Comparison of ENCODE assay signal across 1 cellular context in the genomic region with DNA sequence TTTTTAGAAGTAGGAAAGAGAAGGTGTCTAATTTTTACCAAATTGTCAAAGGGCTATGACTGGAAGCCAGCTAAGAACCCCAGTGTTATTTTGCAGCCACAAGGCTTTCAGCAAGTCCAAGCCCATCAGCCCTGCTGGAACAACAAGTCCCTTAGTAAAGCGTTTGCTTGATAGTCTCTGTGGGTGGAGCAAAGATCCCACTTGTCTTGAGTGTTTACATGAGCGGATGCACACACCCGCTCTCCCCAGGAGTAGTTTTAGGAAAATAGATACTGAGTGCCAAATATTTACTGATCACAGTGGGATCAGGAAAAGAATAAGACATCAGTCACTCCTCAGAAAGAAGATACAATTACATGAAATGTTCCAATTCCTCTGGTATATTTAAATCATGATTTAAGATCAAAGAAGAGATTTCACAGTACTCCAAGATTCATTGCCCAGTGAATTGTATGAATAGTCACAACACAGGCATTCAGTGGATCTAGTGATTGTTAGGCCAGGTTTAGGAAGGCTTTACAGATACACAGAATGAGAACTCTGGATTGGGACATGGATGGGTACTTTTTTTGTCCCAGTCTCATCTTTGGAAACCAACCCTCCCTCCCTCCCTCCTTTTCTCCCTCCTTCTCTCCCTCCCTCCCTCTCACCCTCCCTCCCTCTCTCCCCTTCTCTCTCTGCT.
TF ChIP-seq lines count a peak whose summit lies in the region.

No MANE protein-coding gene starts in this region.

TF ChIP-seq in GM23338, 12 proteins besides CTCF, POLR2A, EP300 and RAD21 (continued from another document):
- TF ChIP-seq, protein P1, sequence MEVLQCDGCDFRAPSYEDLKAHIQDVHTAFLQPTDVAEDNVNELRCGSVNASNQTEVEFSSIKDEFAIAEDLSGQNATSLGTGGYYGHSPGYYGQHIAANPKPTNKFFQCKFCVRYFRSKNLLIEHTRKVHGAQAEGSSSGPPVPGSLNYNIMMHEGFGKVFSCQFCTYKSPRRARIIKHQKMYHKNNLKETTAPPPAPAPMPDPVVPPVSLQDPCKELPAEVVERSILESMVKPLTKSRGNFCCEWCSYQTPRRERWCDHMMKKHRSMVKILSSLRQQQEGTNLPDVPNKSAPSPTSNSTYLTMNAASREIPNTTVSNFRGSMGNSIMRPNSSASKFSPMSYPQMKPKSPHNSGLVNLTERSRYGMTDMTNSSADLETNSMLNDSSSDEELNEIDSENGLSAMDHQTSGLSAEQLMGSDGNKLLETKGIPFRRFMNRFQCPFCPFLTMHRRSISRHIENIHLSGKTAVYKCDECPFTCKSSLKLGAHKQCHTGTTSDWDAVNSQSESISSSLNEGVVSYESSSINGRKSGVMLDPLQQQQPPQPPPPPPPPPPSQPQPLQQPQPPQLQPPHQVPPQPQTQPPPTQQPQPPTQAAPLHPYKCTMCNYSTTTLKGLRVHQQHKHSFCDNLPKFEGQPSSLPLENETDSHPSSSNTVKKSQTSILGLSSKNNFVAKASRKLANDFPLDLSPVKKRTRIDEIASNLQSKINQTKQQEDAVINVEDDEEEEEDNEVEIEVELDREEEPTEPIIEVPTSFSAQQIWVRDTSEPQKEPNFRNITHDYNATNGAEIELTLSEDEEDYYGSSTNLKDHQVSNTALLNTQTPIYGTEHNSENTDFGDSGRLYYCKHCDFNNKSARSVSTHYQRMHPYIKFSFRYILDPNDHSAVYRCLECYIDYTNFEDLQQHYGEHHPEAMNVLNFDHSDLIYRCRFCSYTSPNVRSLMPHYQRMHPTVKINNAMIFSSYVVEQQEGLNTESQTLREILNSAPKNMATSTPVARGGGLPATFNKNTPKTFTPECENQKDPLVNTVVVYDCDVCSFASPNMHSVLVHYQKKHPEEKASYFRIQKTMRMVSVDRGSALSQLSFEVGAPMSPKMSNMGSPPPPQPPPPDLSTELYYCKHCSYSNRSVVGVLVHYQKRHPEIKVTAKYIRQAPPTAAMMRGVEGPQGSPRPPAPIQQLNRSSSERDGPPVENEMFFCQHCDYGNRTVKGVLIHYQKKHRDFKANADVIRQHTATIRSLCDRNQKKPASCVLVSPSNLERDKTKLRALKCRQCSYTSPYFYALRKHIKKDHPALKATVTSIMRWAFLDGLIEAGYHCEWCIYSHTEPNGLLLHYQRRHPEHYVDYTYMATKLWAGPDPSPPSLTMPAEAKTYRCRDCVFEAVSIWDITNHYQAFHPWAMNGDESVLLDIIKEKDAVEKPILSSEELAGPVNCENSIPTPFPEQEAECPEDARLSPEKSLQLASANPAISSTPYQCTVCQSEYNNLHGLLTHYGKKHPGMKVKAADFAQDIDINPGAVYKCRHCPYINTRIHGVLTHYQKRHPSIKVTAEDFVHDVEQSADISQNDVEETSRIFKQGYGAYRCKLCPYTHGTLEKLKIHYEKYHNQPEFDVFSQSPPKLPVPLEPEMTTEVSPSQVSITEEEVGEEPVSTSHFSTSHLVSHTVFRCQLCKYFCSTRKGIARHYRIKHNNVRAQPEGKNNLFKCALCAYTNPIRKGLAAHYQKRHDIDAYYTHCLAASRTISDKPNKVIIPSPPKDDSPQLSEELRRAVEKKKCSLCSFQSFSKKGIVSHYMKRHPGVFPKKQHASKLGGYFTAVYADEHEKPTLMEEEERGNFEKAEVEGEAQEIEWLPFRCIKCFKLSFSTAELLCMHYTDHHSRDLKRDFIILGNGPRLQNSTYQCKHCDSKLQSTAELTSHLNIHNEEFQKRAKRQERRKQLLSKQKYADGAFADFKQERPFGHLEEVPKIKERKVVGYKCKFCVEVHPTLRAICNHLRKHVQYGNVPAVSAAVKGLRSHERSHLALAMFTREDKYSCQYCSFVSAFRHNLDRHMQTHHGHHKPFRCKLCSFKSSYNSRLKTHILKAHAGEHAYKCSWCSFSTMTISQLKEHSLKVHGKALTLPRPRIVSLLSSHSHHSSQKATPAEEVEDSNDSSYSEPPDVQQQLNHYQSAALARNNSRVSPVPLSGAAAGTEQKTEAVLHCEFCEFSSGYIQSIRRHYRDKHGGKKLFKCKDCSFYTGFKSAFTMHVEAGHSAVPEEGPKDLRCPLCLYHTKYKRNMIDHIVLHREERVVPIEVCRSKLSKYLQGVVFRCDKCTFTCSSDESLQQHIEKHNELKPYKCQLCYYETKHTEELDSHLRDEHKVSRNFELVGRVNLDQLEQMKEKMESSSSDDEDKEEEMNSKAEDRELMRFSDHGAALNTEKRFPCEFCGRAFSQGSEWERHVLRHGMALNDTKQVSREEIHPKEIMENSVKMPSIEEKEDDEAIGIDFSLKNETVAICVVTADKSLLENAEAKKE (CRISPR knock-in tag; IDR thresholded peaks at IDR 0.05): no peak
- no peak for TF ChIP-seq REST (IDR thresholded peaks at IDR 0.05; ENCODE audit: unreplicated experiment)
- TF ChIP-seq CREB1 (CRISPR knock-in tag; IDR thresholded peaks at IDR 0.05; ENCODE audit: low read depth): no peak
- TF ChIP-seq EZH2 (IDR thresholded peaks at IDR 0.05; ENCODE audit: low read depth, unreplicated experiment): no peak
- TF ChIP-seq NANOG (IDR thresholded peaks at IDR 0.05; ENCODE audit: borderline replicate concordance): no peak
- no peak for TF ChIP-seq JUNB (IDR thresholded peaks at IDR 0.05; ENCODE audit: unreplicated experiment)
TF ChIP-seq in GM23338: peak in this region for 0.
